33 cellular contexts compared by ENCODE assay signal in genomic region chr12:115943310-115943629, GRCh38.
"Had no signal": no experiment of that assay in that cellular context is flagged by ENCODE, and none has a peak within 500 bp of the region (broad histone marks: within the 10 kb centered on the region; RNA-seq: fewer than 3 reads in every experiment).

No MANE protein-coding gene starts in this region.

- H3K9me3 ChIP-seq: breast epithelium had no signal

- H3K36me3 Mint-ChIP-seq: activated CD4-positive, alpha-beta memory T cell treated with anti-CD3 and anti-CD28 coated beads for 36 hours; activated naive CD4-positive, alpha-beta T cell treated with anti-CD3 and anti-CD28 coated beads, Interleukin-2, amount 10 ng/mL, durations not matched to agents 7 days and 5 days; activated naive CD4-positive, alpha-beta T cell treated with anti-CD3 and anti-CD28 coated beads, Interleukin-2, amount 50 U/mL, for 24 hours; activated naive CD8-positive, alpha-beta T cell treated with anti-CD3 and anti-CD28 coated beads, Interleukin-2, amount 10 ng/mL, durations not matched to agents 7 days and 5 days; brain had no signal

- ATAC-seq: activated CD8-positive, alpha-beta T cell treated with anti-CD3 and anti-CD28 coated beads for 36 hours; activated naive CD8-positive, alpha-beta T cell treated with anti-CD3 and anti-CD28 coated beads, Interleukin-2, amount 50 U/mL, for 24 hours; activated T-cell treated with anti-CD3 and anti-CD28 coated beads, Interleukin-2, amount 50 U/mL, for 4 hours; activated T-cell treated with anti-CD3 and anti-CD28 coated beads, Interleukin-2, amount 50 U/mL, for 72 hours had no signal

- H3K4me3 ChIP-seq: ascending aorta, breast epithelium had no signal

- H3K4me1 ChIP-seq: ascending aorta, breast epithelium had no signal

- H3K27ac ChIP-seq: ascending aorta, VCaP had no signal

- H3K4me3 Mint-ChIP-seq: activated B cell treated with CpG ODN at 0.5 μM for 24 hours; activated CD4-positive, alpha-beta memory T cell treated with anti-CD3 and anti-CD28 coated beads for 36 hours; activated CD4-positive, alpha-beta T cell treated with anti-CD3 and anti-CD28 coated beads, Interleukin-2, amount 10 ng/mL, durations not matched to agents 24 days and 14 days; activated CD8-positive, alpha-beta T cell treated with anti-CD3 and anti-CD28 coated beads for 36 hours; activated naive CD4-positive, alpha-beta T cell treated with anti-CD3 and anti-CD28 coated beads, Interleukin-2, amount 10 ng/mL, durations not matched to agents 7 days and 5 days; activated naive CD4-positive, alpha-beta T cell treated with anti-CD3 and anti-CD28 coated beads, Interleukin-2, amount 50 U/mL, for 24 hours; activated naive CD8-positive, alpha-beta T cell; activated naive CD8-positive, alpha-beta T cell treated with anti-CD3 and anti-CD28 coated beads, Interleukin-2, amount 10 ng/mL, durations not matched to agents 7 days and 5 days; activated naive CD8-positive, alpha-beta T cell treated with anti-CD3 and anti-CD28 coated beads, Interleukin-2, amount 50 U/mL, for 24 hours; activated T-cell treated with anti-CD3 and anti-CD28 coated beads, Interleukin-2, amount 50 U/mL, for 4 hours; activated T-cell treated with anti-CD3 and anti-CD28 coated beads, Interleukin-2, amount 50 U/mL, for 72 hours; activated T-helper 1 cell treated with anti-CD3 and anti-CD28 coated beads, Interleukin-12 subunit alpha, Interleukin-12 subunit beta, Interleukin-2, Interleukin-4 antibody, amounts not matched to agents 30 ng/mL and 10 ng/mL and 1 ng/mL, durations not matched to agents 14 hours and 24 hours and 36 hours; brain; T-helper 1 cell treated with Interleukin-12 subunit alpha and Interleukin-12 subunit beta and Interleukin-4 antibody, amounts not matched to agents 30 μg/mL and 1 μg/mL, for 36 hours; T-helper 2 cell treated with Interferon-gamma antibody and Interleukin-4, amounts not matched to agents 5 μg/mL and 100 μg/mL, for 36 hours had no signal

- H3K27ac Mint-ChIP-seq: activated B cell treated with CpG ODN at 0.5 μM for 24 hours; activated CD4-positive, alpha-beta memory T cell treated with anti-CD3 and anti-CD28 coated beads for 36 hours; activated CD4-positive, alpha-beta T cell treated with anti-CD3 and anti-CD28 coated beads, Interleukin-2, amount 10 ng/mL, durations not matched to agents 24 days and 14 days; activated CD8-positive, alpha-beta T cell treated with anti-CD3 and anti-CD28 coated beads for 36 hours; activated naive CD4-positive, alpha-beta T cell treated with anti-CD3 and anti-CD28 coated beads, Interleukin-2, amount 10 ng/mL, durations not matched to agents 7 days and 5 days; activated naive CD4-positive, alpha-beta T cell treated with anti-CD3 and anti-CD28 coated beads, Interleukin-2, amount 50 U/mL, for 24 hours; activated naive CD8-positive, alpha-beta T cell; activated naive CD8-positive, alpha-beta T cell treated with anti-CD3 and anti-CD28 coated beads, Interleukin-2, amount 50 U/mL, for 24 hours; activated T-cell treated with anti-CD3 and anti-CD28 coated beads, Interleukin-2, amount 50 U/mL, for 72 hours; activated T-helper 1 cell treated with anti-CD3 and anti-CD28 coated beads, Interleukin-12 subunit alpha, Interleukin-12 subunit beta, Interleukin-2, Interleukin-4 antibody, amounts not matched to agents 30 ng/mL and 10 ng/mL and 1 ng/mL, durations not matched to agents 14 hours and 24 hours and 36 hours; activated T-helper 2 cell treated with anti-CD3 and anti-CD28 coated beads, Interferon-gamma antibody, Interleukin-2, Interleukin-4, amounts not matched to agents 10 μg/mL and 5 μg/mL and 100 μg/mL, durations not matched to agents 14 hours and 24 hours and 36 hours; T-helper 1 cell treated with Interleukin-12 subunit alpha and Interleukin-12 subunit beta and Interleukin-4 antibody, amounts not matched to agents 30 μg/mL and 1 μg/mL, for 36 hours; T-helper 2 cell treated with Interferon-gamma antibody and Interleukin-4, amounts not matched to agents 5 μg/mL and 100 μg/mL, for 36 hours had no signal

- DNase-seq: activated B cell treated with CpG ODN at 0.5 μM for 24 hours; activated CD4-positive, alpha-beta memory T cell treated with anti-CD3 and anti-CD28 coated beads for 36 hours; activated CD4-positive, alpha-beta T cell treated with anti-CD3 and anti-CD28 coated beads for 4 hours; activated CD4-positive, alpha-beta T cell treated with anti-CD3 and anti-CD28 coated beads, Interleukin-2, amount 10 ng/mL, durations not matched to agents 24 days and 14 days; activated CD4-positive, alpha-beta T cell treated with anti-CD3 and anti-CD28 coated beads, Interleukin-2, amount 50 U/mL, for 1 hour; activated CD4-positive, alpha-beta T cell treated with anti-CD3 and anti-CD28 coated beads, Interleukin-2, amount 50 U/mL, for 4 hours; activated CD4-positive, CD25-positive, alpha-beta regulatory T cell treated with anti-CD3 and anti-CD28 coated beads, Interleukin-2, amount 50 U/mL, for 72 hours; activated CD8-positive, alpha-beta memory T cell treated with anti-CD3 and anti-CD28 coated beads, Interleukin-2, amount 50 U/mL, for 4 hours; activated CD8-positive, alpha-beta T cell treated with anti-CD3 and anti-CD28 coated beads for 36 hours; activated effector memory CD4-positive, alpha-beta T cell treated with Interleukin-2 at 50 U/mL for 16 hours; activated gamma-delta T cell; activated naive CD4-positive, alpha-beta T cell treated with anti-CD3 and anti-CD28 coated beads, Interleukin-2, amount 10 ng/mL, durations not matched to agents 7 days and 5 days; activated naive CD4-positive, alpha-beta T cell treated with Interleukin-2 at 50 U/mL for 16 hours; activated naive CD8-positive, alpha-beta T cell treated with anti-CD3 and anti-CD28 coated beads, Interleukin-2, amount 10 ng/mL, durations not matched to agents 7 days and 5 days; activated naive CD8-positive, alpha-beta T cell treated with anti-CD3 and anti-CD28 coated beads, Interleukin-2, amount 50 U/mL, for 24 hours; activated T-cell treated with anti-CD3 and anti-CD28 coated beads for 4 hours; activated T-cell treated with anti-CD3 and anti-CD28 coated beads, Interleukin-2, amount 50 U/mL, for 1 hour; activated T-cell treated with anti-CD3 and anti-CD28 coated beads, Interleukin-2, amount 50 U/mL, for 4 hours; activated T-cell treated with anti-CD3 and anti-CD28 coated beads, Interleukin-2, amount 50 U/mL, for 72 hours; central memory CD4-positive, alpha-beta T cell; T-helper 1 cell; T-helper 2 cell; T-helper 9 cell had no signal

- H3K4me1 Mint-ChIP-seq: activated B cell treated with CpG ODN at 0.5 μM for 24 hours; activated CD4-positive, alpha-beta T cell treated with anti-CD3 and anti-CD28 coated beads, Interleukin-2, amount 10 ng/mL, durations not matched to agents 24 days and 14 days; activated naive CD4-positive, alpha-beta T cell treated with anti-CD3 and anti-CD28 coated beads, Interleukin-2, amount 10 ng/mL, durations not matched to agents 7 days and 5 days; activated naive CD4-positive, alpha-beta T cell treated with anti-CD3 and anti-CD28 coated beads, Interleukin-2, amount 50 U/mL, for 24 hours; activated naive CD8-positive, alpha-beta T cell treated with anti-CD3 and anti-CD28 coated beads, Interleukin-2, amount 10 ng/mL, durations not matched to agents 7 days and 5 days; activated naive CD8-positive, alpha-beta T cell treated with anti-CD3 and anti-CD28 coated beads, Interleukin-2, amount 50 U/mL, for 24 hours; brain had no signal

- H3K27me3 ChIP-seq: ascending aorta, breast epithelium had no signal

- H3K36me3 ChIP-seq: ascending aorta, breast epithelium had no signal
